In the genomic region with DNA sequence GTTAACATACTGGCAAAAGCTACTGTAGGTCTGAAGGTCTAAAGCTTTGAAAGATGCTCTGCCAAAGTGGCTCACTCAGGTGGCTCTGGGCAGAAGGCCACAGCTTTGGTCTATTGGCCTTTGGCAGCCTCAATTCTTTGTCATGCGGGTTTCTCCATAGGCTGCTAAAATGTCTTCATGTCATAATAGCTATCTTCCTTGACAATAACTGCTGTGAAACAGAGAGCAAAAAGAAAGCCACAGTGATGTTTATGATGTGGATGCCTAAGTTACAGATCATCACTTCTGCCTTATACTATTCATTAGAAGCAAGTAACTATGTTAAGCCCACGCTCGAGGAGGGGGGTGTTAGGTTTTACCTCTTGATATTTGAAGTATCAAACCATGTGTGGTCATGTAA, we compare ENCODE assay signal across 18 cellular contexts.
"Had no signal": no experiment of that assay in that cellular context is flagged by ENCODE, and none has a peak within 500 bp of the region (broad histone marks: within the 10 kb centered on the region; RNA-seq: fewer than 3 reads in every experiment).

No MANE protein-coding gene starts in this region.

- ATAC-seq: activated T-helper 17 cell treated with anti-CD3 and anti-CD28 coated beads, Interleukin-2, amount 50 U/mL, for 72 hours; body of pancreas; natural killer cell treated with Interleukin-12 subunit alpha and Interleukin-12 subunit beta and Interleukin-15 and Interleukin-18, amount 100 ng/mL, for 72 hours; stimulated activated naive B cell treated with anti-CD40 and anti-IgM and Interleukin-4, amounts not matched to agents 10 μg/mL and 1 μg/mL and 100 μg/mL, for 72 hours had no signal

- H3K4me3 ChIP-seq: body of pancreas, esophagus muscularis mucosa, tibial nerve had no signal

- H3K27me3 ChIP-seq: body of pancreas, esophagus muscularis mucosa, tibial nerve had no signal

- H3K27ac Mint-ChIP-seq: activated T-helper 17 cell treated with anti-CD3 and anti-CD28 coated beads, Interleukin-2, amount 50 U/mL, for 72 hours; natural killer cell treated with Interleukin-12 subunit alpha and Interleukin-12 subunit beta and Interleukin-15 and Interleukin-18, amount 100 ng/mL, for 72 hours; stimulated activated naive B cell treated with anti-CD40 and anti-IgM and Interleukin-4, amounts not matched to agents 10 μg/mL and 1 μg/mL and 100 μg/mL, for 72 hours had no signal

- H3K36me3 Mint-ChIP-seq: stimulated activated naive B cell treated with anti-CD40 and anti-IgM and Interleukin-4, amounts not matched to agents 10 μg/mL and 1 μg/mL and 100 μg/mL, for 72 hours had no signal

- DNase-seq: activated CD4-positive, alpha-beta T cell treated with anti-CD3 and anti-CD28 coated beads for 1 hour; activated CD4-positive, alpha-beta T cell treated with anti-CD3 and anti-CD28 coated beads, Interleukin-2, amount 50 U/mL, for 48 hours; activated naive CD4-positive, alpha-beta T cell treated with Interleukin-2 at 50 U/mL for 16 hours; body of pancreas; cortex of kidney; effector CD4-positive, alpha-beta T cell; glutamatergic neuron; hypothalamus; kidney glomerular epithelial cell; occipital lobe; stimulated activated CD4-positive, alpha-beta T cell treated with anti-CD3 and anti-CD28 coated beads, Interleukin-2, amount 100 ng/mL, for 48 hours; stimulated activated naive B cell treated with anti-CD40 and anti-IgM and Interleukin-4, amounts not matched to agents 10 μg/mL and 1 μg/mL and 100 μg/mL, for 72 hours had no signal

- H3K4me1 ChIP-seq: body of pancreas, esophagus muscularis mucosa, tibial nerve had no signal

- H3K9me3 ChIP-seq: body of pancreas, esophagus muscularis mucosa, tibial nerve had no signal

- H3K36me3 ChIP-seq: esophagus muscularis mucosa, tibial nerve had no signal

- H3K27ac ChIP-seq: body of pancreas, esophagus muscularis mucosa, tibial nerve, VCaP had no signal

- H3K4me3 Mint-ChIP-seq: activated T-helper 17 cell treated with anti-CD3 and anti-CD28 coated beads, Interleukin-2, amount 50 U/mL, for 72 hours; central memory CD8-positive, alpha-beta T cell; natural killer cell treated with Interleukin-12 subunit alpha and Interleukin-12 subunit beta and Interleukin-15 and Interleukin-18, amount 100 ng/mL, for 72 hours; stimulated activated naive B cell treated with anti-CD40 and anti-IgM and Interleukin-4, amounts not matched to agents 10 μg/mL and 1 μg/mL and 100 μg/mL, for 72 hours had no signal

- H3K4me1 Mint-ChIP-seq: activated T-helper 17 cell treated with anti-CD3 and anti-CD28 coated beads, Interleukin-2, amount 50 U/mL, for 72 hours; central memory CD8-positive, alpha-beta T cell; stimulated activated naive B cell treated with anti-CD40 and anti-IgM and Interleukin-4, amounts not matched to agents 10 μg/mL and 1 μg/mL and 100 μg/mL, for 72 hours had no signal

- H3K27me3 Mint-ChIP-seq: activated T-helper 17 cell treated with anti-CD3 and anti-CD28 coated beads, Interleukin-2, amount 50 U/mL, for 72 hours; central memory CD8-positive, alpha-beta T cell; natural killer cell treated with Interleukin-12 subunit alpha and Interleukin-12 subunit beta and Interleukin-15 and Interleukin-18, amount 100 ng/mL, for 72 hours; stimulated activated naive B cell treated with anti-CD40 and anti-IgM and Interleukin-4, amounts not matched to agents 10 μg/mL and 1 μg/mL and 100 μg/mL, for 72 hours had no signal
